In the genomic region with DNA sequence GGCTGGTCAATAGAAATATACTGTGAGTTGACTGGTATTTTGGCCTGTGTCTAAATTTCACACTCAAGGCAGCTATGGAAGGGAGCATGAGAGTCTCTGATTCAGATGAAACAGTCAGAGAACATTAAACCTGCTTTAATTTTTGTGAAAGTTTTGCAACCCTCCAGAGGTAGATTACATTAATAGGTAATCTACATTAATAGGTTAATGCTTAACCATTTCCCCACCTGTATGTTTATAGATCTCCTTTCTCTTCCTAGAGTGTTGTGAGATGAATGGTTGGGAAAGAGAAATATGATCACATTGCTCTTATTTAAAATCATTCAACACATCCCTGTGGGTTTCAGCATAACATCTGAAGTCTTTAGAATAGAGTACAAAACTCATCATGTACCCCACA, we compare ENCODE assay signal across 22 cellular contexts.
"Had no signal": no experiment of that assay in that cellular context is flagged by ENCODE, and none has a peak within 500 bp of the region (broad histone marks: within the 10 kb centered on the region; RNA-seq: fewer than 3 reads in every experiment).

No MANE protein-coding gene starts in this region.

- H3K4me3 Mint-ChIP-seq: immature natural killer cell; naive thymus-derived CD4-positive, alpha-beta T cell; nephron progenitor cell; stimulated activated memory B cell treated with anti-CD40 and anti-IgM and Interleukin-4, amounts not matched to agents 10 μg/mL and 1 μg/mL and 100 μg/mL, for 72 hours; stimulated activated naive CD8-positive, alpha-beta T cell treated with anti-CD3 and anti-CD28 coated beads, Interleukin-15, Interleukin-2, amounts not matched to agents 100 ng/mL and 50 ng/mL, for 24 hours had no signal

- FAIRE-seq: endometrium had no signal

- H3K27me3 ChIP-seq: dorsolateral prefrontal cortex, esophagus muscularis mucosa, spleen, tibial artery, upper lobe of left lung, vagina had no signal

- H3K4me1 Mint-ChIP-seq: naive thymus-derived CD4-positive, alpha-beta T cell; stimulated activated memory B cell treated with anti-CD40 and anti-IgM and Interleukin-4, amounts not matched to agents 10 μg/mL and 1 μg/mL and 100 μg/mL, for 72 hours had no signal

- H3K27ac ChIP-seq: dorsolateral prefrontal cortex, esophagus muscularis mucosa, left ventricle myocardium inferior, psoas muscle, spleen, tibial artery, upper lobe of left lung, vagina had no signal

- DNase-seq: cortex of kidney; dorsolateral prefrontal cortex; effector memory CD4-positive, alpha-beta T cell; immature natural killer cell; left cardiac atrium; left ventricle myocardium inferior; mesendoderm; naive thymus-derived CD4-positive, alpha-beta T cell; nephron progenitor cell; psoas muscle; spleen; stimulated activated CD4-positive, alpha-beta T cell treated with anti-CD3 and anti-CD28 coated beads, Interleukin-15, amount 100 ng/mL, for 24 hours; stimulated activated CD4-positive, alpha-beta T cell treated with anti-CD3 and anti-CD28 coated beads, Interleukin-1b, Interleukin-23, amount 100 ng/mL, for 48 hours; stimulated activated CD4-positive, alpha-beta T cell treated with anti-CD3 and anti-CD28 coated beads, Interleukin-4, amount 100 ng/mL, for 24 hours; tibial artery; upper lobe of left lung had no signal

- H3K9me3 ChIP-seq: esophagus muscularis mucosa, left ventricle myocardium inferior, psoas muscle, spleen, tibial artery, upper lobe of left lung, vagina had no signal

- H3K4me1 ChIP-seq: esophagus muscularis mucosa, left ventricle myocardium inferior, psoas muscle, spleen, upper lobe of left lung, vagina had no signal

- H3K36me3 Mint-ChIP-seq: immature natural killer cell; naive thymus-derived CD4-positive, alpha-beta T cell; stimulated activated memory B cell treated with anti-CD40 and anti-IgM and Interleukin-4, amounts not matched to agents 10 μg/mL and 1 μg/mL and 100 μg/mL, for 72 hours had no signal

- H3K27ac Mint-ChIP-seq: immature natural killer cell; nephron progenitor cell; stimulated activated memory B cell treated with anti-CD40 and anti-IgM and Interleukin-4, amounts not matched to agents 10 μg/mL and 1 μg/mL and 100 μg/mL, for 72 hours; stimulated activated naive CD8-positive, alpha-beta T cell treated with anti-CD3 and anti-CD28 coated beads, Interleukin-15, Interleukin-2, amounts not matched to agents 100 ng/mL and 50 ng/mL, for 24 hours had no signal

- H3K4me3 ChIP-seq: dorsolateral prefrontal cortex, esophagus muscularis mucosa, left ventricle myocardium inferior, lung, psoas muscle, spleen, tibial artery, upper lobe of left lung, vagina had no signal

- H3K36me3 ChIP-seq: esophagus muscularis mucosa, left ventricle myocardium inferior, spleen, tibial artery, upper lobe of left lung, vagina had no signal

- H3K9me3 Mint-ChIP-seq: immature natural killer cell; naive thymus-derived CD4-positive, alpha-beta T cell; nephron progenitor cell; stimulated activated memory B cell treated with anti-CD40 and anti-IgM and Interleukin-4, amounts not matched to agents 10 μg/mL and 1 μg/mL and 100 μg/mL, for 72 hours; stimulated activated naive CD8-positive, alpha-beta T cell treated with anti-CD3 and anti-CD28 coated beads, Interleukin-15, Interleukin-2, amounts not matched to agents 100 ng/mL and 50 ng/mL, for 24 hours had no signal

- H3K27me3 Mint-ChIP-seq: naive thymus-derived CD4-positive, alpha-beta T cell; stimulated activated memory B cell treated with anti-CD40 and anti-IgM and Interleukin-4, amounts not matched to agents 10 μg/mL and 1 μg/mL and 100 μg/mL, for 72 hours; stimulated activated naive CD8-positive, alpha-beta T cell treated with anti-CD3 and anti-CD28 coated beads, Interleukin-15, Interleukin-2, amounts not matched to agents 100 ng/mL and 50 ng/mL, for 24 hours had no signal
